Comparison of ENCODE assay signal across 1 cellular context in genomic region chr4:150164956-150165355, GRCh38.
TF ChIP-seq lines count a peak whose summit lies in the region.

No MANE protein-coding gene starts in this region.

TF ChIP-seq in IMR-90, 13 proteins besides CTCF, POLR2A, EP300 and RAD21 (continued from another document):
- no peak for TF ChIP-seq ELK1 (IDR thresholded peaks at IDR 0.05; ENCODE audit: borderline replicate concordance, low read depth, low read length)
- no peak for TF ChIP-seq MXI1 (IDR thresholded peaks at IDR 0.05; ENCODE audit: borderline replicate concordance, low read depth, low read length)
- TF ChIP-seq MAFK (IDR thresholded peaks at IDR 0.05; ENCODE audit: low read depth, low read length): no peak
TF ChIP-seq in IMR-90: peak in this region for 0.
